In the genomic region with DNA sequence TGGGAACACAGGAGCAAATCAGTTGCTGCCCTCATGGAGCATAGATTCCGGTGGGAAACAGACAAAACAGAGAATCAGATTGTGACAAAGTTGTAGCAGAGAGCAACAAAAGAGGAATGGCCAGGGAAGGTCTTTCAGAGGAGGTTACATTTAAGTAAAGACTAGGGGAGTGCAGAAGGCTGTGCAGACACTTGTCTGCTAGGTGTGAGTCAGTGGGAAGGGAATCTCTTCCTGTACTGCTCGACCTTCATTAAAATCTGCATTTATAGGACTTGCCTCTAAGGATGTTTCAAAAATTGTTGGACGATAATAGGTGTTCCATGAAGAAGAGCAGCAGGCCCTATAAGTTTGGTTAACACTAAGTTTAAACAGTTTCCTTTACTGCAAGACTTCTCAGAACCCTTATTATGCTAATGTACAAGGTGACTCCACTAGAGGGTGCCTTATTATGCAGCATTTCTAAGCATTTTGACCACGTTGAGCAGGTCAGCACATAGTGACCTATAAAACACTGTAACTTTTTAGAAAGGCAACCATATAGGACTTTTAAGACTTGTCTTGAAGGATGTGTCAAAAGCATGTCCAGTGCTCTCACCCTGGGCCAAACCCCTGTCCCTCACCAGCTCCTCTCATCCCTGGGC, we compare ENCODE assay signal across 13 cellular contexts.
DNase-seq lines count a peak whose midpoint lies in the region; ATAC-seq and TF ChIP-seq lines count a peak whose summit lies in the region.
"Had no signal": no experiment of that assay in that cellular context is flagged by ENCODE, and none has a peak within 500 bp of the region (broad histone marks: within the 10 kb centered on the region; RNA-seq: fewer than 3 reads in every experiment).

No MANE protein-coding gene starts in this region.

- no peaks in the 10 kb centered on the region for H3K9me3 Mint-ChIP-seq in effector memory CD8-positive, alpha-beta T cell

- ATAC-seq in GM21528 (IDR thresholded peaks at IDR 0.05; ENCODE audit: low FRiP score, unreplicated experiment) (no peak), GM18907 (IDR thresholded peaks at IDR 0.05; ENCODE audit: unreplicated experiment) (no peak)
- ATAC-seq in effector memory CD8-positive, alpha-beta T cell (replicated peaks): no peak
- ATAC-seq: T-helper 17 cell had no signal

- no peak overlapping the region for H3K27ac ChIP-seq in C4-2B
- H3K27ac ChIP-seq: tibial artery had no signal

- H3K4me1 Mint-ChIP-seq in effector memory CD8-positive, alpha-beta T cell (ENCODE audit: low read depth in 2 of 2): peaks cover 0 to 4% of the 10 kb centered on the region in 2 donors

- DNase-seq in HT-29 (ENCODE audit: low spot score) (peak; percentile 26), astrocyte of the cerebellum (ENCODE audit: low read depth) (no peak), kidney tubule cell (ENCODE audit: low spot score) (peak; percentile 30), Ammon's horn (ENCODE audit: low spot score) (no peak)
- no peak for DNase-seq in effector memory CD8-positive, alpha-beta T cell
- DNase-seq: activated naive CD4-positive, alpha-beta T cell treated with Interleukin-2 at 50 U/mL for 16 hours; DND-41; H7; T-helper 17 cell; tibial artery had no signal

- in situ Hi-C loops in astrocyte of the cerebellum (cut with HindIII; ENCODE audit: low sequenced_read_pairs): no loop called here

- peak; percentile 35 for TF ChIP-seq CTCF in C4-2B (conservative IDR thresholded peaks at IDR 0.05)
- peak; percentile 22 for TF ChIP-seq CTCF in astrocyte of the cerebellum (IDR thresholded peaks at IDR 0.05; ENCODE audit: low read depth, low read length, missing control alignments)

- no peak overlapping the region for H3K4me3 Mint-ChIP-seq in effector memory CD8-positive, alpha-beta T cell
- H3K4me3 Mint-ChIP-seq: T-helper 17 cell had no signal

- H3K4me3 ChIP-seq in astrocyte of the cerebellum (ENCODE audit: low read depth, low read length): no peak overlapping the region
- H3K4me3 ChIP-seq: tibial artery had no signal

- peaks cover 3% of the 10 kb centered on the region for H3K36me3 Mint-ChIP-seq in effector memory CD8-positive, alpha-beta T cell (ENCODE audit: insufficient read depth)

- no peaks in the 10 kb centered on the region for H3K27me3 Mint-ChIP-seq in effector memory CD8-positive, alpha-beta T cell

- H3K27ac Mint-ChIP-seq in effector memory CD8-positive, alpha-beta T cell: no peak overlapping the region
- H3K27ac Mint-ChIP-seq: T-helper 17 cell had no signal

Comparison
In these comparisons a context has a peak if more than half of its experiments do, and no peak if none do; other contexts are left out.
1. DNase-seq: peak in HT-29 (single experiment) and kidney tubule cell (single experiment); none in astrocyte of the cerebellum (single experiment), effector memory CD8-positive, alpha-beta T cell (0 of 3) and Ammon's horn (single experiment).